8 cellular contexts compared by ENCODE assay signal in the genomic region with DNA sequence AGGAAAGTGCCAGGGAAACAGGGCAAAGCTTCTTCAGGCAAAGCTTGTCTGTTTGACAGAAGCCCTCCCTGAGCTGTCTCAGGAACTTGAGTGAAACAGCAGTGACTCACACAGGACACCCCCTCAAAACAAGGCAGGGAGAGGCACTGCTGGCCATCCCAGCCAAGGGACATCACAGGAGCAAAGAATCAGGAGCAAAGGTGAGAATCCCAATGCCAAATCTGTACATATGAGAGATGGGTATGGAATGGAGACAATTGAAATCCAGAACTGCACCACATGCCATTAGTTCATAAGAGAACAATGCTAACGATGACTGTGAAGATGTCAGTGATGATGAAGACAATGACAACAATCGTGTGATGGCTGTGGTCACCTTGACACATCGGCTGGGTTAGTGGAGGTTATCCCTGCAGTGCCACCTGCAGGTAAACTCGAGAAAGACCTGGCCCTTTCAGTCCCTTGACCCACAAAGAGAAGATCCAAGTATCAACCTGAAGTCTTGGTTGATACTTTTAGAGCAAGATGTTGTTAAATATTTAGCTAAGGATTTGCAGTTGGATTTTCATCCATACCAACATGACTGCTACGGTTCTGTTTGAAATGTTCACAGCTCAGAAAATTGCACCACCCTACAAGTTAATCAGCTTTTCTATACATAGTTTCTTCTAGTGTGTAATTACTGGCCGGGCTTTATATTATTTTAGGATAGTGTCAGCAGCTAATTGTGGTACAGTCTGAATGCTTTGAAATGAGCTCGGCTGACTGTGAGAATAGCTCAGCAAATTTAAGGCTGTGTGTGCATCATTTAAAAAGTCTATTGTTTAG. TPM values are rescaled to one million over a fixed set of nuclear protein-coding genes. Genes with fewer than 3 reads are reported as not detected.
A peak's percentile ranks its signal among the peaks of the same experiment; 100 is the strongest.
DNase-seq lines count a peak whose midpoint lies in the region; ATAC-seq and TF ChIP-seq lines count a peak whose summit lies in the region.

No MANE protein-coding gene starts in this region.

- intact Hi-C loops in HCT116 (cut with micrococcal nuclease) = loop anchor here (2.0 kb wide), 1 partner anchor 57 kb away; no protein-coding TSS in a partner anchor

- no peaks in the 10 kb centered on the region for H3K27me3 ChIP-seq in HCT116 (ENCODE audit: insufficient read depth, low read length)

- H2AFZ ChIP-seq in HCT116 (ENCODE audit: low read depth, low read length, poor library complexity, severe bottlenecking) = no peak overlapping the region

- no peaks in the 10 kb centered on the region for H3K9me3 ChIP-seq in HCT116 (ENCODE audit: control insufficient read depth in 1 of 2, insufficient read depth in 1 of 2, low read depth in 1 of 2, low read length in 2 of 2)

- RAD21 ChIA-PET in HCT116 (lab: Charles Lee; ENCODE audit: low non-redundant PET in 1 of 2, low total read pairs in 2 of 2, uncharacterized antibody in 2 of 2, unreplicated experiment in 2 of 2) = no interaction called here

- H3K4me2 ChIP-seq in HCT116 (ENCODE audit: low read length) = no peak overlapping the region

- peak; percentile 40; the same call in 1 of the 2 replicates for TF ChIP-seq RAD21 in HCT116 (IDR thresholded peaks at IDR 0.05; ENCODE audit: low read depth)

- DNase-seq in NCI-H526 (lab: John Stamatoyannopoulos, UW) (peak; percentile 24 to 79), NCI-H526 treated with DMSO at 0.1 percent for 48 hours (lab: John Stamatoyannopoulos, UW) (no peak), HCT116 (ENCODE audit: low read depth, low spot score) (peak; percentile 21), kidney tubule cell (ENCODE audit: low spot score) (peak; percentile 45), hippocampal formation (lab: John Stamatoyannopoulos, UW) (no peak)

- no peaks in the 10 kb centered on the region for H3K4me1 ChIP-seq in HCT116 (ENCODE audit: control insufficient read depth in 1 of 2, insufficient read depth in 2 of 2, low read length in 2 of 2)

- H3K9me2 ChIP-seq in HCT116 (ENCODE audit: insufficient read depth) = no peaks in the 10 kb centered on the region

- H3K27ac ChIP-seq in HCT116 (ENCODE audit: low read depth, low read length) = no peak overlapping the region

- no peaks in the 10 kb centered on the region for H3K36me3 ChIP-seq in HCT116 (ENCODE audit: control insufficient read depth in 1 of 2, insufficient read depth in 2 of 2, low read length in 2 of 2)

- no TSS peak for BruUV-seq in HCT116 (replicated peaks; lab: Mats Ljungman, UMichigan)

- no peak for TF ChIP-seq POLR2A in HCT116 (IDR thresholded peaks at IDR 0.05; ENCODE audit: borderline replicate concordance, extremely low read depth, insufficient read depth, insufficient read length)

- no peaks in the 10 kb centered on the region for H4K20me1 ChIP-seq in HCT116 (ENCODE audit: insufficient read depth)

- CTCF ChIA-PET in HCT116 (lab: Charles Lee) = interaction anchor here (1.1 to 1.6 kb wide), 4 partner anchors 7 to 53 kb away, joined by 3 to 4 read pairs (median 3); no protein-coding TSS in a partner anchor

- ATAC-seq in HCT116 = peak; percentile 87
- peak; percentile 79 for ATAC-seq in SK-N-SH treated with all-trans-retinoic acid at 6 μM for 48 hours
- ATAC-seq in HG03432 (IDR thresholded peaks at IDR 0.05; ENCODE audit: unreplicated experiment) = no peak
- no peak for ATAC-seq in GM18870 (IDR thresholded peaks at IDR 0.05; ENCODE audit: unreplicated experiment)

- peak; percentile 17 to 68 (median 66); a peak in 4 of 6 replicates for TF ChIP-seq CTCF in HCT116 (IDR thresholded peaks at IDR 0.05 in 2 of 3, conservative IDR thresholded peaks at IDR 0.05 in 1 of 3; ENCODE audit: borderline replicate concordance in 1 of 3, insufficient read depth in 1 of 3, low read depth in 2 of 3, low read length in 2 of 3)

- POLR2A ChIA-PET in HCT116 (lab: Charles Lee) = no interaction called here

- H3K9ac ChIP-seq in HCT116 (ENCODE audit: low read length) = no peak overlapping the region

- H3K4me3 ChIP-seq in HCT116 (replicated peaks in 1 of 2; ENCODE audit: low read depth in 1 of 2, low read length in 2 of 2) = no peak overlapping the region

- H3K79me2 ChIP-seq in HCT116 (ENCODE audit: insufficient read depth, low read length) = no peaks in the 10 kb centered on the region

TF ChIP-seq in HCT116, 20 proteins besides CTCF, POLR2A, EP300 and RAD21:
- TF ChIP-seq SIN3A (IDR thresholded peaks at IDR 0.05; ENCODE audit: low read depth) (no peak), YY1 (IDR thresholded peaks at IDR 0.05; ENCODE audit: extremely low read depth, insufficient replicate concordance, low read depth, low read length) (no peak), ELF1 (IDR thresholded peaks at IDR 0.05; ENCODE audit: borderline replicate concordance, low read depth) (no peak), SRF (IDR thresholded peaks at IDR 0.05; ENCODE audit: low read depth) (no peak), EGR1 (IDR thresholded peaks at IDR 0.05; ENCODE audit: low read depth) (no peak), FOSL1 (IDR thresholded peaks at IDR 0.05; ENCODE audit: low read depth) (no peak)
- TF ChIP-seq, protein P1, sequence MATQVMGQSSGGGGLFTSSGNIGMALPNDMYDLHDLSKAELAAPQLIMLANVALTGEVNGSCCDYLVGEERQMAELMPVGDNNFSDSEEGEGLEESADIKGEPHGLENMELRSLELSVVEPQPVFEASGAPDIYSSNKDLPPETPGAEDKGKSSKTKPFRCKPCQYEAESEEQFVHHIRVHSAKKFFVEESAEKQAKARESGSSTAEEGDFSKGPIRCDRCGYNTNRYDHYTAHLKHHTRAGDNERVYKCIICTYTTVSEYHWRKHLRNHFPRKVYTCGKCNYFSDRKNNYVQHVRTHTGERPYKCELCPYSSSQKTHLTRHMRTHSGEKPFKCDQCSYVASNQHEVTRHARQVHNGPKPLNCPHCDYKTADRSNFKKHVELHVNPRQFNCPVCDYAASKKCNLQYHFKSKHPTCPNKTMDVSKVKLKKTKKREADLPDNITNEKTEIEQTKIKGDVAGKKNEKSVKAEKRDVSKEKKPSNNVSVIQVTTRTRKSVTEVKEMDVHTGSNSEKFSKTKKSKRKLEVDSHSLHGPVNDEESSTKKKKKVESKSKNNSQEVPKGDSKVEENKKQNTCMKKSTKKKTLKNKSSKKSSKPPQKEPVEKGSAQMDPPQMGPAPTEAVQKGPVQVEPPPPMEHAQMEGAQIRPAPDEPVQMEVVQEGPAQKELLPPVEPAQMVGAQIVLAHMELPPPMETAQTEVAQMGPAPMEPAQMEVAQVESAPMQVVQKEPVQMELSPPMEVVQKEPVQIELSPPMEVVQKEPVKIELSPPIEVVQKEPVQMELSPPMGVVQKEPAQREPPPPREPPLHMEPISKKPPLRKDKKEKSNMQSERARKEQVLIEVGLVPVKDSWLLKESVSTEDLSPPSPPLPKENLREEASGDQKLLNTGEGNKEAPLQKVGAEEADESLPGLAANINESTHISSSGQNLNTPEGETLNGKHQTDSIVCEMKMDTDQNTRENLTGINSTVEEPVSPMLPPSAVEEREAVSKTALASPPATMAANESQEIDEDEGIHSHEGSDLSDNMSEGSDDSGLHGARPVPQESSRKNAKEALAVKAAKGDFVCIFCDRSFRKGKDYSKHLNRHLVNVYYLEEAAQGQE (IDR thresholded peaks at IDR 0.05; ENCODE audit: low read depth) = no peak

TF ChIP-seq in SK-N-SH treated with all-trans-retinoic acid at 6 μM for 48 hours, 23 proteins besides CTCF, POLR2A, EP300 and RAD21:
- TF ChIP-seq ZFP3 (CRISPR knock-in tag; IDR thresholded peaks at IDR 0.05) = no peak
- TF ChIP-seq, protein P2, sequence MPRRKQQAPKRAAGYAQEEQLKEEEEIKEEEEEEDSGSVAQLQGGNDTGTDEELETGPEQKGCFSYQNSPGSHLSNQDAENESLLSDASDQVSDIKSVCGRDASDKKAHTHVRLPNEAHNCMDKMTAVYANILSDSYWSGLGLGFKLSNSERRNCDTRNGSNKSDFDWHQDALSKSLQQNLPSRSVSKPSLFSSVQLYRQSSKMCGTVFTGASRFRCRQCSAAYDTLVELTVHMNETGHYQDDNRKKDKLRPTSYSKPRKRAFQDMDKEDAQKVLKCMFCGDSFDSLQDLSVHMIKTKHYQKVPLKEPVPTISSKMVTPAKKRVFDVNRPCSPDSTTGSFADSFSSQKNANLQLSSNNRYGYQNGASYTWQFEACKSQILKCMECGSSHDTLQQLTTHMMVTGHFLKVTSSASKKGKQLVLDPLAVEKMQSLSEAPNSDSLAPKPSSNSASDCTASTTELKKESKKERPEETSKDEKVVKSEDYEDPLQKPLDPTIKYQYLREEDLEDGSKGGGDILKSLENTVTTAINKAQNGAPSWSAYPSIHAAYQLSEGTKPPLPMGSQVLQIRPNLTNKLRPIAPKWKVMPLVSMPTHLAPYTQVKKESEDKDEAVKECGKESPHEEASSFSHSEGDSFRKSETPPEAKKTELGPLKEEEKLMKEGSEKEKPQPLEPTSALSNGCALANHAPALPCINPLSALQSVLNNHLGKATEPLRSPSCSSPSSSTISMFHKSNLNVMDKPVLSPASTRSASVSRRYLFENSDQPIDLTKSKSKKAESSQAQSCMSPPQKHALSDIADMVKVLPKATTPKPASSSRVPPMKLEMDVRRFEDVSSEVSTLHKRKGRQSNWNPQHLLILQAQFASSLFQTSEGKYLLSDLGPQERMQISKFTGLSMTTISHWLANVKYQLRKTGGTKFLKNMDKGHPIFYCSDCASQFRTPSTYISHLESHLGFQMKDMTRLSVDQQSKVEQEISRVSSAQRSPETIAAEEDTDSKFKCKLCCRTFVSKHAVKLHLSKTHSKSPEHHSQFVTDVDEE (CRISPR knock-in tag; IDR thresholded peaks at IDR 0.05) = no peak
- no peak for TF ChIP-seq ARNTL (CRISPR knock-in tag; IDR thresholded peaks at IDR 0.05; ENCODE audit: borderline replicate concordance, low read depth)
- no peak for TF ChIP-seq TOX (CRISPR knock-in tag; IDR thresholded peaks at IDR 0.05; ENCODE audit: borderline replicate concordance)
- TF ChIP-seq ZC3H10 (CRISPR knock-in tag; IDR thresholded peaks at IDR 0.05) = no peak
- TF ChIP-seq CSDC2 (CRISPR knock-in tag; IDR thresholded peaks at IDR 0.05) = no peak
- no peak for TF ChIP-seq ESRRG (CRISPR knock-in tag; IDR thresholded peaks at IDR 0.05)
- no peak for TF ChIP-seq ZNF70 (CRISPR knock-in tag; IDR thresholded peaks at IDR 0.05)
- no peak for TF ChIP-seq PPARA (CRISPR knock-in tag; IDR thresholded peaks at IDR 0.05; ENCODE audit: borderline replicate concordance)
- TF ChIP-seq OSR1 (CRISPR knock-in tag; IDR thresholded peaks at IDR 0.05) = no peak

RNA-seq across cellular contexts. Expression of a gene that starts 42.0 kb away (rescaled TPM):
- total RNA-seq in HCT116 (2021; ENCODE audit: unreplicated experiment) = 237 TPM
- polyA plus RNA-seq in HCT116 (2012) = 105 and 132 TPM in 2 replicates

Comparison
In these comparisons a context has a peak if more than half of its experiments do, and no peak if none do; other contexts are left out.
1. DNase-seq: peak in NCI-H526 (2 of 2), HCT116 (single experiment) and kidney tubule cell (single experiment); none in NCI-H526 treated with DMSO at 0.1 percent for 48 hours (single experiment) and hippocampal formation (0 of 2).
2. ATAC-seq: peak in HCT116 (single experiment) and SK-N-SH treated with all-trans-retinoic acid at 6 μM for 48 hours (single experiment); none in HG03432 (single experiment) and GM18870 (single experiment).